8 cellular contexts compared by ENCODE assay signal in the genomic region with DNA sequence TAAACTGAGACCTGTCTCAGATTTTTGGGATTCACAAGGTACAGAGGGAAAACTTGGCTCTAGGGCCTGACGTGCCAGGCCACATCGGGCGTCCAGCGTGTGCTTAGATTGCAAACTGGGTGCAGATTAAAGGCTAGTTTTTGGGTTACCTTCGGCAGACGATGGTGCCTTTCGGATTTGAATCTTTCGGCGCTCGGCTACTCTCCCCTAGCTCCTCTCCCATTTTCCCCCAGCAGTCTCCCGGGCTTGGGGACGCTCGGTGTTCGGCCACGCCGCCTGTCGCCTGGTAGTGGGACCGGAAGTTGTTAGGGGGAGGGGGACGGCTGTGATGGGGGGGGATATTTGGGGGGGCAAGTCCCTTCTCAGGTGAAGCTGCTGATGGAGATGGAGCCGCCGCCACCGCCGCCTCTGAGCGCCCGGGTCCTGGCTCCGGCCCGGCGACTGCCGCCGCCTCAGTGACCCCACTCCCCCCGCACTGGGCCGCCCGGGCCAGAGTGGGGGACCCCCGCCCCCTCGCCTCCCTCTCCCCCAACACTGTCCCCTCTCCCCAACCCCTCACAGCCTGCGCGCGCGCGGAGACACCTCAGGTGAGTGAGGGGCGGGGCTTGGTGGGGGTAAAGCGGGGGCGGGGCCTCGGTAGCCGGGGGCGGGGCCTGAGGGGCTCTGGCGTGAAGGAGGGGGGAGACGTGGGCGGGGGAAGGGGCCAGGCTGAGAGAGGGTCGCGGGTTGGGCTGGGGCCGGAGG. TPM values are rescaled to one million over a fixed set of nuclear protein-coding genes. Genes with fewer than 3 reads are reported as not detected.
DNase-seq lines count a peak whose midpoint lies in the region; ATAC-seq, FAIRE-seq and TF ChIP-seq lines count a peak whose summit lies in the region.

No MANE protein-coding gene starts in this region.

- ATAC-seq in Right ventricle myocardium inferior: peak; percentile 96

- H3K9me3 ChIP-seq in osteoblast (ENCODE audit: low read depth, low read length): no peaks in the 10 kb centered on the region

- H3K79me2 ChIP-seq in osteoblast (ENCODE audit: insufficient read depth, low read length): no peaks in the 10 kb centered on the region

- no peaks in the 10 kb centered on the region for H3K9me3 Mint-ChIP-seq in activated naive CD8-positive, alpha-beta T cell (ENCODE audit: low read depth)

- 0 out of 2 replicates have a peak, but pooled peaks have one; percentile 7 for TF ChIP-seq POLR2A in H54 (IDR thresholded peaks at IDR 0.05; ENCODE audit: low read depth, low read length)

- peaks cover 7% of the 10 kb centered on the region for H3K36me3 ChIP-seq in osteoblast (ENCODE audit: insufficient read depth, low read length)

- no peak for TF ChIP-seq CTCF in osteoblast (IDR thresholded peaks at IDR 0.05; ENCODE audit: extremely low read depth, low read depth, low read length)

- H3K4me1 Mint-ChIP-seq in activated naive CD8-positive, alpha-beta T cell (ENCODE audit: low read depth): peaks cover 34% of the 10 kb centered on the region

- peak overlapping the region; percentile 86 for H3K27ac Mint-ChIP-seq in activated naive CD8-positive, alpha-beta T cell

- H3K4me1 ChIP-seq in osteoblast (ENCODE audit: insufficient read depth, low read length): peaks cover 7% of the 10 kb centered on the region

- peak overlapping the region; percentile 36 for H3K27ac ChIP-seq in osteoblast (ENCODE audit: low read depth, low read length)
- peak overlapping the region; percentile 76 for H3K27ac ChIP-seq in temporal lobe (ENCODE audit: low read depth, low read length)

- peaks cover 3% of the 10 kb centered on the region for H3K36me3 Mint-ChIP-seq in activated naive CD8-positive, alpha-beta T cell

- H4K20me1 ChIP-seq in osteoblast (ENCODE audit: insufficient read depth, low read length): no peaks in the 10 kb centered on the region

- peak overlapping the region; percentile 77 for H3K4me3 ChIP-seq in osteoblast (ENCODE audit: insufficient read depth, low read length)

- peak; percentile 73 for DNase-seq in DMS53 treated with DMSO at 0.1 percent for 48 hours (lab: John Stamatoyannopoulos, UW; ENCODE audit: unreplicated experiment)
- DNase-seq in H54 (ENCODE audit: insufficient read length, low spot score): peak; percentile 94
- DNase-seq in NCI-H1048 (lab: John Stamatoyannopoulos, UW): peak; percentile 27
- peak; percentile 26 for DNase-seq in SKM-1 (lab: John Stamatoyannopoulos, UW; ENCODE audit: unreplicated experiment)
- peak; percentile 89 for DNase-seq in Right ventricle myocardium inferior (ENCODE audit: missing footprints)
- DNase-seq in osteoblast (ENCODE audit: insufficient read length, low spot score, missing footprints): peak; percentile 99

- peak overlapping the region; percentile 93 for H3K4me3 Mint-ChIP-seq in activated naive CD8-positive, alpha-beta T cell

- FAIRE-seq in H54 (lab: Jason Lieb, UNC): no peak

- H2AFZ ChIP-seq in osteoblast (ENCODE audit: low read length): peak overlapping the region; percentile 98

- no peaks in the 10 kb centered on the region for H3K27me3 ChIP-seq in osteoblast (ENCODE audit: insufficient read depth, low read length)

- H3K27me3 Mint-ChIP-seq in activated naive CD8-positive, alpha-beta T cell: no peaks in the 10 kb centered on the region

- H3K4me2 ChIP-seq in osteoblast (ENCODE audit: insufficient read depth, low read length): peak overlapping the region; percentile 92

- intact Hi-C loops in Right ventricle myocardium inferior (cut with DNase I): no loop called here

RNA-seq across cellular contexts. Expression of gene SUOX, which starts 10.2 kb away (rescaled TPM):
- total RNA-seq in Right ventricle myocardium inferior (28.1 TPM), osteoblast (12.3 and 13.0 TPM in 2 replicates), temporal lobe (7.1 TPM)

RNA-seq across cellular contexts. Expression of gene IKZF4, which starts 13.5 kb away (rescaled TPM):
- 9.5 TPM for total RNA-seq in Right ventricle myocardium inferior
- total RNA-seq in osteoblast: 1.2 and 2.5 TPM in 2 replicates
- 6.1 TPM for total RNA-seq in temporal lobe

RNA-seq across cellular contexts. Expression of gene RAB5B, which starts 33.4 kb away (rescaled TPM):
- total RNA-seq in Right ventricle myocardium inferior (113 TPM), osteoblast (82.9 and 87.5 TPM in 2 replicates), temporal lobe (47.9 TPM)

RNA-seq across cellular contexts. Expression of gene RPS26, which starts 34.4 kb away (rescaled TPM):
- 35.5 TPM for total RNA-seq in Right ventricle myocardium inferior
- total RNA-seq in osteoblast: 162 and 459 TPM in 2 replicates
- 60.0 TPM for total RNA-seq in temporal lobe

RNA-seq across cellular contexts. Expression of gene CDK2, which starts 40.7 kb away (rescaled TPM):
- total RNA-seq in Right ventricle myocardium inferior (11.6 TPM), osteoblast (13.0 and 13.4 TPM in 2 replicates), temporal lobe (3.9 TPM)

Comparison
In these comparisons a context has a peak if more than half of its experiments do, and no peak if none do; other contexts are left out.
1. Peak in every context shown above with its lines: DNase-seq, ATAC-seq, H3K4me3 ChIP-seq and H3K27ac ChIP-seq.
2. DNase-seq: peak in every context shown above with its lines; median percentile 99 in osteoblast; 94 in H54; 89 in Right ventricle myocardium inferior; 73 in DMS53 treated with DMSO at 0.1 percent for 48 hours; 27 in NCI-H1048; 26 in SKM-1.